Comparison of ENCODE assay signal across 9 cellular contexts in genomic region chr4:44447563-44448504, GRCh38. TPM values are rescaled to one million over a fixed set of nuclear protein-coding genes. Genes with fewer than 3 reads are reported as not detected.
DNase-seq lines count a peak whose midpoint lies in the region; ATAC-seq, FAIRE-seq and TF ChIP-seq lines count a peak whose summit lies in the region.
"Had no signal": no experiment of that assay in that cellular context is flagged by ENCODE, and none has a peak within 500 bp of the region (broad histone marks: within the 10 kb centered on the region; RNA-seq: fewer than 3 reads in every experiment).

No MANE protein-coding gene starts in this region.

- H4K8ac ChIP-seq in H1 (ENCODE audit: extremely low read depth, insufficient read depth, low read length), result peak overlapping the region; percentile 84
- H4K8ac ChIP-seq in mesendoderm (ENCODE audit: low read depth, low read length), result no peak overlapping the region

- peaks cover 2% of the 10 kb centered on the region in 2 experiments for H4K20me1 ChIP-seq in H1 (replicated peaks in 1 of 2; ENCODE audit: control insufficient read depth in 1 of 2, insufficient read depth in 2 of 2, low read length in 2 of 2)

- H3K23me2 ChIP-seq in H1 (ENCODE audit: low read depth, low read length), result peaks cover 26% of the 10 kb centered on the region; the same call in 1 of the 2 replicates

- H3K23ac ChIP-seq in H1 (ENCODE audit: insufficient read length) (no peak overlapping the region), mesendoderm (ENCODE audit: low read length) (peak overlapping the region; percentile 94)

- no peak overlapping the region for H3K14ac ChIP-seq in H1 (ENCODE audit: insufficient read length)

- no peak overlapping the region for H4K91ac ChIP-seq in H1 (replicated peaks; ENCODE audit: insufficient read length, low read length)

- no peak overlapping the region for H2BK20ac ChIP-seq in H1 (ENCODE audit: low read length)

- no peak overlapping the region for H4K5ac ChIP-seq in H1 (ENCODE audit: insufficient read length, low read depth, low read length)
- H4K5ac ChIP-seq in mesendoderm (ENCODE audit: low read length), result no peak overlapping the region

- H3K9ac ChIP-seq in H1 (replicated peaks in 1 of 4; ENCODE audit: extremely low read depth in 1 of 4, low read depth in 3 of 4, low read length in 3 of 4), result peak overlapping the region; percentile 34 to 68 (median 52); a peak in 6 of 7 replicates
- H3K9ac ChIP-seq in mesendoderm (ENCODE audit: low read length), result peak overlapping the region; percentile 76

- H2BK5ac ChIP-seq in H1 (ENCODE audit: low read depth, low read length) (no peak overlapping the region), mesendoderm (ENCODE audit: low read length) (no peak overlapping the region)

- H2BK12ac ChIP-seq in H1 (ENCODE audit: low read depth, low read length), result peak overlapping the region; percentile 78; the same call in 1 of the 2 replicates

- no peak for FAIRE-seq in A549 (lab: Jason Lieb, UNC)
- no peak for FAIRE-seq in H1 (lab: Jason Lieb, UNC)
- FAIRE-seq in small intestine (lab: Jason Lieb, UNC), result no peak

- peak overlapping the region; percentile 95 for H3K4me2 ChIP-seq in A549
- H3K4me2 ChIP-seq in H1 (ENCODE audit: insufficient read depth in 1 of 2, low read depth in 2 of 2, low read length in 2 of 2), result peak overlapping the region; percentile 87 to 90
- H3K4me2 ChIP-seq in mesendoderm (ENCODE audit: low read length), result peak overlapping the region; percentile 48

- H3K36me3 ChIP-seq in H1 (ENCODE audit: control insufficient read depth in 2 of 4, insufficient read depth in 4 of 4, low read length in 3 of 4) (no peaks in the 10 kb centered on the region), mesendoderm (ENCODE audit: control insufficient read depth, insufficient read depth, low read length) (no peaks in the 10 kb centered on the region), upper lobe of left lung (no peaks in the 10 kb centered on the region), small intestine (ENCODE audit: control insufficient read depth in 2 of 2, insufficient read depth in 2 of 2, low read length in 2 of 2) (no peaks in the 10 kb centered on the region)

- H3K4ac ChIP-seq in H1 (replicated peaks; ENCODE audit: insufficient read length, low read depth, low read length) (no peak overlapping the region), mesendoderm (ENCODE audit: low read depth, low read length) (no peak overlapping the region)

- H3K27ac ChIP-seq in A549 (no peak overlapping the region), H1 (ENCODE audit: low read depth, low read length) (peak overlapping the region; percentile 27; the same call in 1 of the 2 replicates), mesendoderm (ENCODE audit: low read depth, low read length) (peak overlapping the region; percentile 66), upper lobe of left lung (peak overlapping the region in 1 of 4 donors; percentile 2), small intestine (ENCODE audit: low read depth in 1 of 2, low read length in 1 of 2) (no peak overlapping the region)

- no peak overlapping the region for H2AK5ac ChIP-seq in H1 (ENCODE audit: low read depth, low read length)
- no peak overlapping the region for H2AK5ac ChIP-seq in mesendoderm (ENCODE audit: low read length)

- TF ChIP-seq CTCF in A549 (IDR thresholded peaks at IDR 0.05) (no peak), H1 (IDR thresholded peaks at IDR 0.05; ENCODE audit: control extremely low read depth in 1 of 3, insufficient read depth in 1 of 3, low read depth in 1 of 3, low read length in 3 of 3) (peak in 1 of 3 experiments; percentile 15; a peak in 1 of 4 replicates), upper lobe of left lung (IDR thresholded peaks at IDR 0.05) (no peak)

- CTCF ChIA-PET in A549 (lab: Yijun Ruan, JAX), result interaction anchor here (0.9 kb wide), 1 partner anchor 182 kb away, joined by 4 read pairs; no protein-coding TSS in a partner anchor
- CTCF ChIA-PET in H1 (lab: Charles Lee; ENCODE audit: partially characterized antibody), result interaction anchor here (0.6 to 2.5 kb wide), 9 partner anchors 14 to 1938 kb away, joined by 3 to 17 read pairs (median 7); partner anchors contain the start of gene GUF1

- POLR2A ChIA-PET in A549 (lab: Yijun Ruan, JAX), result interaction anchor here (1.0 kb wide), 1 partner anchor 231 kb away, joined by 3 read pairs; the partner anchor contains the start of gene GUF1
- POLR2A ChIA-PET in H1 (lab: Charles Lee; ENCODE audit: partially characterized antibody), result interaction anchor here (0.6 to 1.4 kb wide), 9 partner anchors 10 to 880 kb away, joined by 3 to 5 read pairs (median 3); no protein-coding TSS in a partner anchor

- H3K79me2 ChIP-seq in H1 (ENCODE audit: control insufficient read depth in 1 of 2, insufficient read depth in 2 of 2, low read length in 2 of 2) (peaks cover 0 to 22% of the 10 kb centered on the region in 2 experiments; a peak in 2 of 4 replicates), mesendoderm (ENCODE audit: control insufficient read depth, insufficient read depth, low read length) (no peaks in the 10 kb centered on the region)

- H3K9me3 ChIP-seq in A549 (no peaks in the 10 kb centered on the region), H1 (ENCODE audit: insufficient read depth in 2 of 2, low read depth in 1 of 2, low read length in 1 of 2) (no peaks in the 10 kb centered on the region), upper lobe of left lung (no peaks in the 10 kb centered on the region), small intestine (ENCODE audit: control insufficient read depth, low read depth) (no peaks in the 10 kb centered on the region)

- WGBS in A549 (ENCODE audit: missing lambda C conversion rate), result 35% methylated on average over 45 of the region's 110 CpGs
- 2% methylated on average over 74 of the region's 110 CpGs; no CpG with 5 or more reads in 1 of the 2 experiments for WGBS in H1 (ENCODE audit: extremely low coverage in 1 of 2, insufficient coverage in 1 of 2, insufficient read length in 1 of 2, insufficient replicate concordance in 2 of 2, low coverage in 1 of 2, low lambda C conversion rate in 2 of 2, missing lambda C conversion rate in 1 of 2), 2 experiments
- WGBS in mesendoderm (ENCODE audit: extremely low coverage, insufficient coverage, low lambda C conversion rate), result no CpG with 5 or more reads among the region's 110 CpGs
- 0 to 4% methylated on average over 1 to 81 of the region's 110 CpGs for WGBS in upper lobe of left lung, 2 donors
- 2 to 6% (median 4%) methylated on average over 109 to 110 of the region's 110 CpGs for WGBS in small intestine, 3 donors

- TF ChIP-seq POLR2A in A549 (IDR thresholded peaks at IDR 0.05; ENCODE audit: low read length) (no peak), H1 (IDR thresholded peaks at IDR 0.05; ENCODE audit: control extremely low read depth in 1 of 2, low read depth in 2 of 2, low read length in 2 of 2) (no peak), upper lobe of left lung (IDR thresholded peaks at IDR 0.05) (no peak)

- H2BK15ac ChIP-seq in H1 (ENCODE audit: low read length), result peak overlapping the region; percentile 95; the same call in 1 of the 2 replicates
- H2BK15ac ChIP-seq in mesendoderm (replicated peaks; ENCODE audit: low read depth), result no peak overlapping the region

- DNase-seq in A549 (ENCODE audit: low read depth in 1 of 2, low spot score in 1 of 2), result peak in 1 of 2 experiments; percentile 10
- DNase-seq in NCI-H510A (lab: John Stamatoyannopoulos, UW), result peak; percentile 28
- peak in 1 of 2 experiments; percentile 75 for DNase-seq in H1 (ENCODE audit: low read depth in 1 of 2, low spot score in 2 of 2)
- peak; percentile 85 for DNase-seq in mesendoderm
- peak; percentile 22 to 81 for DNase-seq in upper lobe of left lung
- no peak for DNase-seq in stimulated activated naive CD4-positive, alpha-beta T cell treated with Interleukin-2 at 50 U/mL for 16 hours (lab: John Stamatoyannopoulos, UW)
- DNase-seq in small intestine, result no peak

- H3K79me1 ChIP-seq in H1 (ENCODE audit: low read depth, low read length) (no peaks in the 10 kb centered on the region), mesendoderm (ENCODE audit: low read length) (no peaks in the 10 kb centered on the region)

- H3K27me3 ChIP-seq in H1 (replicated peaks in 1 of 4; ENCODE audit: control insufficient read depth in 3 of 4, extremely low read depth in 1 of 4, insufficient read depth in 3 of 4, low read length in 3 of 4) (peaks cover 0 to 18% (median 9%) of the 10 kb centered on the region in 4 experiments; a peak in 5 of 7 replicates), mesendoderm (ENCODE audit: insufficient read depth, low read length, poor library complexity) (no peaks in the 10 kb centered on the region), upper lobe of left lung (peaks cover 0 to 32% (median 10%) of the 10 kb centered on the region in 4 donors), small intestine (ENCODE audit: control insufficient read depth in 2 of 2, insufficient read depth in 2 of 2, low read length in 2 of 2) (peaks cover 10 to 19% of the 10 kb centered on the region in 2 donors)

- H2BK120ac ChIP-seq in H1 (replicated peaks; ENCODE audit: low read depth, low read length) (no peak overlapping the region), mesendoderm (ENCODE audit: low read depth, low read length) (no peak overlapping the region)

- TF ChIP-seq RAD21 in A549 (conservative IDR thresholded peaks at IDR 0.05 in 1 of 2, IDR thresholded peaks at IDR 0.05 in 1 of 2) (no peak), H1 (IDR thresholded peaks at IDR 0.05 in 1 of 2, conservative IDR thresholded peaks at IDR 0.05 in 1 of 2; ENCODE audit: low read depth in 2 of 2, low read length in 2 of 2) (no peak)

- peak; percentile 47 to 51 for ATAC-seq in A549
- peak; percentile 5 for ATAC-seq in GM19372 (IDR thresholded peaks at IDR 0.05; ENCODE audit: low read depth, unreplicated experiment)
- ATAC-seq in upper lobe of left lung (ENCODE audit: low FRiP score in 2 of 2), result peak; percentile 49 to 55

- H3K4me1 ChIP-seq in A549, result no peaks in the 10 kb centered on the region
- no peaks in the 10 kb centered on the region; a peak in 1 of 7 replicates for H3K4me1 ChIP-seq in H1 (replicated peaks in 1 of 4; ENCODE audit: control insufficient read depth in 3 of 4, insufficient read depth in 4 of 4, low read length in 3 of 4)
- H3K4me1 ChIP-seq in mesendoderm (ENCODE audit: control insufficient read depth, low read depth, low read length), result no peaks in the 10 kb centered on the region
- H3K4me1 ChIP-seq in upper lobe of left lung, result peaks cover 13 to 27% (median 21%) of the 10 kb centered on the region in 4 donors
- H3K4me1 ChIP-seq in small intestine (ENCODE audit: control insufficient read depth in 2 of 2, insufficient read depth in 1 of 2, low read depth in 1 of 2, low read length in 1 of 2), result peaks cover 0 to 3% of the 10 kb centered on the region in 2 donors

- peak overlapping the region; percentile 55 for H2AFZ ChIP-seq in H1 (ENCODE audit: low read length)

- H3K4me3 ChIP-seq in A549 (peak overlapping the region; percentile 41), H1 (ENCODE audit: extremely low read depth in 1 of 4, insufficient read depth in 2 of 4, low read depth in 3 of 4, low read length in 4 of 4) (peak overlapping the region; percentile 44 to 72 (median 66)), mesendoderm (ENCODE audit: low read length) (peak overlapping the region; percentile 59), upper lobe of left lung (peak overlapping the region in 3 of 4 donors; percentile 46 to 61 (median 59)), small intestine (ENCODE audit: low read depth in 1 of 2, low read length in 2 of 2) (peak overlapping the region in 1 of 2 donors; percentile 55)

- no peak for TF ChIP-seq EP300 in A549 (IDR thresholded peaks at IDR 0.05)
- no peak for TF ChIP-seq EP300 in H1 (IDR thresholded peaks at IDR 0.05; ENCODE audit: borderline replicate concordance in 1 of 2, low read depth in 2 of 2, low read length in 2 of 2)
- TF ChIP-seq EP300 in upper lobe of left lung (IDR thresholded peaks at IDR 0.05), result no peak

- H3K18ac ChIP-seq in H1 (ENCODE audit: extremely low read depth, low read length), result peak overlapping the region; percentile 86; the same call in 1 of the 2 replicates
- no peak overlapping the region for H3K18ac ChIP-seq in mesendoderm (ENCODE audit: low read length)

- H3K56ac ChIP-seq in H1 (replicated peaks; ENCODE audit: insufficient read length, low read depth, low read length) (no peak overlapping the region), mesendoderm (ENCODE audit: low read length) (peak overlapping the region; percentile 89)

RNA-seq across cellular contexts. Expression of gene KCTD8, which starts 0.8 kb away (rescaled TPM):
- not detected in 2 replicates for polyA plus RNA-seq in A549 (2011; rRNA removed)
- not detected in 2 replicates for polyA plus RNA-seq in A549 (2012; cell fraction: cytosol; rRNA removed)
- polyA plus RNA-seq in A549 (2012; cell fraction: nucleus; rRNA removed), result not detected in 2 replicates
- polyA plus RNA-seq in A549 (2017; fragmentation: RNase III; extraction: RNeasy Plus Mini Kit Qiagen cat#74134 plus additional on column Dnase treatment), result not detected in 3 replicates
- not detected in 2 replicates for polyA minus RNA-seq in A549 (2011; rRNA and poly(A)+ RNA removed)
- 3.5 and 3.7 TPM in 2 replicates for total RNA-seq in H1 (2021; fragmentation: NEBNext Ultra II Directional; extraction: Animal tissue kit (Norgen Biotek cat#: 25700))
- polyA plus RNA-seq in H1 (2011; rRNA removed), result 2.7 and 2.9 TPM in 2 replicates
- polyA plus RNA-seq in H1 (2011; cell fraction: cytosol; rRNA removed), result 1.7 TPM
- 3.4 TPM for polyA plus RNA-seq in H1 (2011; cell fraction: nucleus; rRNA removed)
- polyA plus RNA-seq in H1 (2012, experiment 1 of 2), result 1.6 to 2.2 TPM (median 2.1 TPM) in 4 replicates
- 0.83 TPM for polyA plus RNA-seq in H1 (2012, experiment 2 of 2)
- polyA plus RNA-seq in H1 (2013, experiment 1 of 2), result 2.4 TPM
- polyA plus RNA-seq in H1 (2013, experiment 2 of 2), result 1.9 TPM
- polyA minus RNA-seq in H1 (2011; rRNA and poly(A)+ RNA removed), result 2.0 and 3.0 TPM in 2 replicates
- polyA minus RNA-seq in H1 (2011; cell fraction: cytosol; rRNA and poly(A)+ RNA removed), result 4.6 TPM
- 31.8 TPM for polyA minus RNA-seq in H1 (2011; cell fraction: nucleus; rRNA and poly(A)+ RNA removed)
- 1.1 TPM for polyA plus RNA-seq in mesendoderm (2013, experiment 1 of 2)
- polyA plus RNA-seq in mesendoderm (2013, experiment 2 of 2), result 1.4 TPM
- total RNA-seq in upper lobe of left lung, result under 1 TPM in 1 of 6 donors, not detected in 5; 0.10 TPM
- not detected for polyA plus RNA-seq in small intestine
- total RNA-seq: activated CD8-positive, alpha-beta memory T cell treated with anti-CD3 and anti-CD28 coated beads for 36 hours had no signal

Comparison
In these comparisons a context has a peak if more than half of its experiments do, and no peak if none do; other contexts are left out.
1. DNase-seq: peak in NCI-H510A (single experiment), mesendoderm (single experiment) and upper lobe of left lung (2 of 2); none in stimulated activated naive CD4-positive, alpha-beta T cell treated with Interleukin-2 at 50 U/mL for 16 hours (single experiment) and small intestine (single experiment).
2. H3K27ac ChIP-seq: peak in H1 (single experiment) and mesendoderm (single experiment); none in A549 (0 of 2) and small intestine (0 of 2).
3. Of the 18 proteins assayed by ChIP-seq in both H1 and A549: peak only in H1: E2F6, MAX, PHF8 and RNF2; only in A549: none; in both: none; in neither: 12; mixed calls (peak in some experiments, not most) for 2.
4. Peak in every context shown above with its lines, with median percentiles within 50 percentile points of each other: ATAC-seq and H3K4me2 ChIP-seq.